In genomic region chr17:2259769-2260536, GRCh38 we compare ENCODE assay signal across 8 cellular contexts. TPM values are rescaled to one million over a fixed set of nuclear protein-coding genes. Genes with fewer than 3 reads are reported as not detected.
DNase-seq lines count a peak whose midpoint lies in the region; ATAC-seq and TF ChIP-seq lines count a peak whose summit lies in the region.

No MANE protein-coding gene starts in this region.

- H4K20me1 ChIP-seq in PC-3 (ENCODE audit: low read length): 0 out of 2 replicates have a peak, but pooled peaks cover 3% of the 10 kb centered on the region

- DNase-seq in activated CD8-positive, alpha-beta memory T cell treated with anti-CD3 and anti-CD28 coated beads for 4 hours (ENCODE audit: low read depth in 2 of 2): peak; percentile 31 to 41
- DNase-seq in left colon (peak; percentile 47 to 57), substantia nigra (lab: John Stamatoyannopoulos, UW) (peak in 2 of 49 donors; percentile 2 to 8), PC-3 (no peak), NCI-H1436 (lab: John Stamatoyannopoulos, UW) (no peak), HAP-1 (ENCODE audit: low spot score in 2 of 2) (no peak)

- H3K27ac ChIP-seq in substantia nigra (ENCODE audit: low read depth, low read length, poor library complexity, severe bottlenecking) (peak overlapping the region; percentile 14), PC-3 (ENCODE audit: low read length) (no peak overlapping the region)

- POLR2A ChIA-PET in PC-3 (lab: Charles Lee; ENCODE audit: unreplicated experiment): no interaction called here

- H3K4me1 ChIP-seq in PC-3 (ENCODE audit: insufficient read depth, low read length): peaks cover 9% of the 10 kb centered on the region; the same call in 1 of the 2 replicates
- peaks cover 6% of the 10 kb centered on the region; the same call in 1 of the 2 replicates for H3K4me1 ChIP-seq in HAP-1

- CTCF ChIA-PET in PC-3 (lab: Charles Lee): no interaction called here

- H3K9ac ChIP-seq in PC-3 (ENCODE audit: low read length): no peak overlapping the region

- no peaks in the 10 kb centered on the region for H3F3A ChIP-seq in PC-3 (ENCODE audit: low read length, unreplicated experiment)

- no peaks in the 10 kb centered on the region for H3K9me2 ChIP-seq in PC-3 (replicated peaks; ENCODE audit: low read length)

- H3K9me3 ChIP-seq in PC-3 (ENCODE audit: low read length): no peaks in the 10 kb centered on the region
- H3K9me3 ChIP-seq in HAP-1: no peaks in the 10 kb centered on the region

- H3K36me3 ChIP-seq in PC-3 (ENCODE audit: low read depth, low read length) (no peaks in the 10 kb centered on the region), HAP-1 (replicated peaks) (peaks cover 3% of the 10 kb centered on the region; the same call in 1 of the 2 replicates)

- H3K4me3 ChIP-seq in PC-3 (ENCODE audit: low read length) (no peak overlapping the region), HAP-1 (no peak overlapping the region)

- TF ChIP-seq CTCF in PC-3 (conservative IDR thresholded peaks at IDR 0.05; ENCODE audit: low read depth, low read length): no peak

- H3K27me3 ChIP-seq in PC-3 (ENCODE audit: low read length): no peaks in the 10 kb centered on the region
- no peaks in the 10 kb centered on the region for H3K27me3 ChIP-seq in HAP-1 (ENCODE audit: low read depth)

- no peak overlapping the region for H3K4me2 ChIP-seq in PC-3 (ENCODE audit: low read length)

- intact Hi-C loops in left colon (cut with DNase I, micrococcal nuclease): no loop called here
- intact Hi-C loops in PC-3 (cut with micrococcal nuclease): no loop called here

- no peak overlapping the region for H2AFZ ChIP-seq in PC-3 (ENCODE audit: low read length)

- no TSS peak for BruUV-seq in PC-3 (replicated peaks; lab: Mats Ljungman, UMichigan)

- ATAC-seq in GM18868 (IDR thresholded peaks at IDR 0.05; ENCODE audit: unreplicated experiment): peak; percentile 73
- peak; percentile 69 for ATAC-seq in HG03159 (IDR thresholded peaks at IDR 0.05; ENCODE audit: unreplicated experiment)
- ATAC-seq in left colon: no peak
- no peak for ATAC-seq in PC-3

- H3K79me2 ChIP-seq in PC-3 (ENCODE audit: low read length): no peaks in the 10 kb centered on the region

- in situ Hi-C loops in HAP-1 (cut with MboI; ENCODE audit: low sequenced_read_pairs): no loop called here

RNA-seq across cellular contexts. Expression of gene SMG6, which starts 43.6 kb away (rescaled TPM):
- total RNA-seq in left colon (10 to 100 TPM; 27.8 to 29.4 TPM), PC-3 (2014; rRNA removed) (13.4 and 20.4 TPM in 2 replicates)

RNA-seq across cellular contexts. Expression of gene SRR, which starts 43.8 kb away (rescaled TPM):
- total RNA-seq in left colon (1 to 10 TPM; 8.5 to 9.9 TPM), PC-3 (2014; rRNA removed) (8.8 and 12.0 TPM in 2 replicates)

Comparison
In these comparisons a context has a peak if more than half of its experiments do, and no peak if none do; other contexts are left out.
1. ATAC-seq: peak in GM18868 (single experiment) and HG03159 (single experiment); none in left colon (single experiment) and PC-3 (single experiment).
2. DNase-seq: peak in activated CD8-positive, alpha-beta memory T cell treated with anti-CD3 and anti-CD28 coated beads for 4 hours (2 of 2) and left colon (2 of 2); none in PC-3 (single experiment), NCI-H1436 (single experiment) and HAP-1 (0 of 2).